1 cellular context compared by ENCODE assay signal in the genomic region with DNA sequence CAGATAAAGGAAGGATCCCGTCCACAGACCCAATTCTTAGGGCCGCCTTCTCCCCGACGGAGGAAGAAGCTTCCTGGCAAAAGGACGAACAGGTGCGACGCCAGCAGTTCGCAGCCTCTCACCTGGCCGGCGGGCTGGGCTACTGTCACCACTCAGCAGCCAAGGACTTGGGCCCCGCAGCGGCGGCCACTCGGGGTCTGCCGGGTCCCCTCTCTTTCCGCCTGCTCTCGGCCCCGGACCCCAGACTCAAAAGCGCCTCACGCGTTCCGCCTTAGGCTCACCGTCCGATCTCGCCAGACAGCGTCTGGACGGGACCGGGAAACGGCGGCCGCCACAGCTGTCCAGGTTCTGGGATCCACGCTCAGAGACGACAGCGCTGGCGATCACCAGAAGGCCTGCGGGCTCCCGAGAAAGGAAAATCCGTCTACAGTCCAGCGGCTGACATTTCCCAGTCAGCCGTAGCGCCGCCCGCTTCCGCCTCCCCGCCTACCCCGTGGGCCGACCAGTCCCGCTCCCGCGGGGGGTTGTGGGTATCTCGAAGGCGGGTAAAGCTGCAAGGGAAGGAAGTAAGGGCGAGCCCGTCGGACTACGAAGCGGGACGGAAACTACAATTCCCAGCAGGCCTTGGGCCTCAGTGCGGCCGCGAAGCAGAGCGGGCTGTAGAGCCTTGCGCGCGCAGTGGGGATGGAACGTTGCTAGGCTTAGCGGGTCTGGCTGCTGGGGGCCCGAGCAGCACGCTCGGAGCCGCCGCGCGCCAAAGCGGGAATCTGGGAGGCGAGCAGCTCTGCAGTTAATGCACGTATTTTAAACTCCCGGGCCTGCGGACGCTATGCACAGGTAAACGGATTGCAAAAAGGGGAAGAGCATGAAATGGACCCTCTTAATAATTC.
TF ChIP-seq lines count a peak whose summit lies in the region.

LMBRD2 (minus strand) TSS at position 454 of the 890 bp plus-strand sequence. CDS start 8,538 bp downstream, outside the sequence.
SKP2 (plus strand) TSS at position 678 of the 890 bp plus-strand sequence; CDS start at position 830, 152 bp downstream.

TF ChIP-seq in K562, 482 proteins besides CTCF, POLR2A, EP300 and RAD21 (continued from another document and continues in another):
- TF ChIP-seq, protein P1, sequence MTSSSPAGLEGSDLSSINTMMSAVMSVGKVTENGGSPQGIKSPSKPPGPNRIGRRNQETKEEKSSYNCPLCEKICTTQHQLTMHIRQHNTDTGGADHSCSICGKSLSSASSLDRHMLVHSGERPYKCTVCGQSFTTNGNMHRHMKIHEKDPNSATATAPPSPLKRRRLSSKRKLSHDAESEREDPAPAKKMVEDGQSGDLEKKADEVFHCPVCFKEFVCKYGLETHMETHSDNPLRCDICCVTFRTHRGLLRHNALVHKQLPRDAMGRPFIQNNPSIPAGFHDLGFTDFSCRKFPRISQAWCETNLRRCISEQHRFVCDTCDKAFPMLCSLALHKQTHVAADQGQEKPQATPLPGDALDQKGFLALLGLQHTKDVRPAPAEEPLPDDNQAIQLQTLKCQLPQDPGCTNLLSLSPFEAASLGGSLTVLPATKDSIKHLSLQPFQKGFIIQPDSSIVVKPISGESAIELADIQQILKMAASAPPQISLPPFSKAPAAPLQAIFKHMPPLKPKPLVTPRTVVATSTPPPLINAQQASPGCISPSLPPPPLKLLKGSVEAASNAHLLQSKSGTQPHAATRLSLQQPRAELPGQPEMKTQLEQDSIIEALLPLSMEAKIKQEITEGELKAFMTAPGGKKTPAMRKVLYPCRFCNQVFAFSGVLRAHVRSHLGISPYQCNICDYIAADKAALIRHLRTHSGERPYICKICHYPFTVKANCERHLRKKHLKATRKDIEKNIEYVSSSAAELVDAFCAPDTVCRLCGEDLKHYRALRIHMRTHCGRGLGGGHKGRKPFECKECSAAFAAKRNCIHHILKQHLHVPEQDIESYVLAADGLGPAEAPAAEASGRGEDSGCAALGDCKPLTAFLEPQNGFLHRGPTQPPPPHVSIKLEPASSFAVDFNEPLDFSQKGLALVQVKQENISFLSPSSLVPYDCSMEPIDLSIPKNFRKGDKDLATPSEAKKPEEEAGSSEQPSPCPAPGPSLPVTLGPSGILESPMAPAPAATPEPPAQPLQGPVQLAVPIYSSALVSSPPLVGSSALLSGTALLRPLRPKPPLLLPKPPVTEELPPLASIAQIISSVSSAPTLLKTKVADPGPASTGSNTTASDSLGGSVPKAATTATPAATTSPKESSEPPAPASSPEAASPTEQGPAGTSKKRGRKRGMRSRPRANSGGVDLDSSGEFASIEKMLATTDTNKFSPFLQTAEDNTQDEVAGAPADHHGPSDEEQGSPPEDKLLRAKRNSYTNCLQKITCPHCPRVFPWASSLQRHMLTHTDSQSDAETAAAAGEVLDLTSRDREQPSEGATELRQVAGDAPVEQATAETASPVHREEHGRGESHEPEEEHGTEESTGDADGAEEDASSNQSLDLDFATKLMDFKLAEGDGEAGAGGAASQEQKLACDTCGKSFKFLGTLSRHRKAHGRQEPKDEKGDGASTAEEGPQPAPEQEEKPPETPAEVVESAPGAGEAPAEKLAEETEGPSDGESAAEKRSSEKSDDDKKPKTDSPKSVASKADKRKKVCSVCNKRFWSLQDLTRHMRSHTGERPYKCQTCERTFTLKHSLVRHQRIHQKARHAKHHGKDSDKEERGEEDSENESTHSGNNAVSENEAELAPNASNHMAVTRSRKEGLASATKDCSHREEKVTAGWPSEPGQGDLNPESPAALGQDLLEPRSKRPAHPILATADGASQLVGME (CRISPR knock-in tag; IDR thresholded peaks at IDR 0.05), result 0 out of 2 replicates have a peak, but pooled peaks have one; percentile 15
- TF ChIP-seq POLR2G (IDR thresholded peaks at IDR 0.05; ENCODE audit: low read depth, low read length) (peak; percentile 86), ILF3 (IDR thresholded peaks at IDR 0.05; ENCODE audit: borderline replicate concordance) (no peak), WHSC1 (IDR thresholded peaks at IDR 0.05; ENCODE audit: low read length) (peak; percentile 57), HCFC1 (IDR thresholded peaks at IDR 0.05; ENCODE audit: low read depth, low read length) (peak; percentile 99), SNIP1 (IDR thresholded peaks at IDR 0.05; ENCODE audit: low read depth) (no peak), NFYB (IDR thresholded peaks at IDR 0.05; ENCODE audit: extremely low read depth, insufficient read length) (no peak), CC2D1A (IDR thresholded peaks at IDR 0.05) (no peak), ZNF589 (CRISPR knock-in tag; IDR thresholded peaks at IDR 0.05; ENCODE audit: low read depth) (no peak; the same call in 1 of the 2 replicates), NFRKB (IDR thresholded peaks at IDR 0.05; ENCODE audit: low read depth) (no peak), POLR2AphosphoS5 (IDR thresholded peaks at IDR 0.05; ENCODE audit: control insufficient read depth, insufficient read depth, low read depth, low read length) (peak; percentile 76), SNRNP70 (optimal IDR thresholded peaks at IDR 0.05; ENCODE audit: low read depth, low read length) (no peak), FOXP4 (CRISPR knock-in tag; IDR thresholded peaks at IDR 0.05; ENCODE audit: borderline replicate concordance) (no peak), TEAD2 (tag; IDR thresholded peaks at IDR 0.05) (no peak), ZNF76 (CRISPR knock-in tag; IDR thresholded peaks at IDR 0.05; ENCODE audit: borderline replicate concordance) (peak; percentile 78; the same call in 1 of the 2 replicates), GABPB2 (CRISPR knock-in tag; conservative IDR thresholded peaks at IDR 0.05) (no peak), TEAD4 (IDR thresholded peaks at IDR 0.05; ENCODE audit: low read length) (0 out of 2 replicates have a peak, but pooled peaks have one; percentile 4), TEAD4 (CRISPR knock-in tag; IDR thresholded peaks at IDR 0.05; ENCODE audit: borderline replicate concordance) (no peak), ZNF24 (IDR thresholded peaks at IDR 0.05) (no peak), CTBP1 (IDR thresholded peaks at IDR 0.05; ENCODE audit: borderline replicate concordance) (peak; percentile 72), KLF6 (CRISPR knock-in tag; IDR thresholded peaks at IDR 0.05; ENCODE audit: borderline replicate concordance) (no peak), SMAD2 (IDR thresholded peaks at IDR 0.05; ENCODE audit: low read depth, low read length) (no peak), NUFIP1 (IDR thresholded peaks at IDR 0.05; ENCODE audit: partially characterized antibody) (no peak), RB1 (IDR thresholded peaks at IDR 0.05; ENCODE audit: low read depth) (peak; percentile 87; the same call in 1 of the 2 replicates), FOXM1 (IDR thresholded peaks at IDR 0.05; ENCODE audit: low read depth) (no peak), FOXM1 (CRISPR knock-in tag; IDR thresholded peaks at IDR 0.05; ENCODE audit: low read depth) (no peak), ZNF212 (CRISPR knock-in tag; IDR thresholded peaks at IDR 0.05) (no peak), ATF1 (CRISPR knock-in tag; IDR thresholded peaks at IDR 0.05) (no peak), ATF1 (tag; IDR thresholded peaks at IDR 0.05) (peak; percentile 60), ZC3H4 (CRISPR knock-in tag; IDR thresholded peaks at IDR 0.05; ENCODE audit: borderline replicate concordance) (no peak; the same call in 1 of the 2 replicates), FOXA3 (CRISPR knock-in tag; conservative IDR thresholded peaks at IDR 0.05 in 1 of 2, IDR thresholded peaks at IDR 0.05 in 1 of 2) (0 out of 4 replicates have a peak, but pooled peaks of 1 of the 2 experiments have one; percentile 18), ZBTB7A (IDR thresholded peaks at IDR 0.05; ENCODE audit: borderline replicate concordance, control insufficient read depth, low read depth, low read length) (peak; percentile 9; the same call in 1 of the 2 replicates), SP2 (IDR thresholded peaks at IDR 0.05; ENCODE audit: extremely low read depth, low read depth, low read length, poor library complexity, severe bottlenecking) (no peak), SIN3B (IDR thresholded peaks at IDR 0.05; ENCODE audit: low read depth) (peak; percentile 75; the same call in 1 of the 2 replicates), ZNF133 (CRISPR knock-in tag; IDR thresholded peaks at IDR 0.05) (no peak), ZFP36 (IDR thresholded peaks at IDR 0.05; ENCODE audit: low read depth, low read length, partially characterized antibody) (no peak), MYC (IDR thresholded peaks at IDR 0.05; ENCODE audit: low read depth, low read length) (peak; percentile 87), MYC (CRISPR knock-in tag; IDR thresholded peaks at IDR 0.05; ENCODE audit: borderline replicate concordance, low read depth) (no peak), RFX7 (CRISPR knock-in tag; IDR thresholded peaks at IDR 0.05) (no peak), FOSL1 (tag; conservative IDR thresholded peaks at IDR 0.05) (no peak), RFX5 (IDR thresholded peaks at IDR 0.05; ENCODE audit: low read depth, low read length) (peak; percentile 12; the same call in 1 of the 2 replicates), ZNF175 (CRISPR knock-in tag; IDR thresholded peaks at IDR 0.05; ENCODE audit: low read depth) (no peak), PHTF2 (CRISPR knock-in tag; IDR thresholded peaks at IDR 0.05) (no peak), HDAC3 (IDR thresholded peaks at IDR 0.05; ENCODE audit: borderline replicate concordance, partially characterized antibody) (no peak)
- TF ChIP-seq, protein P2, sequence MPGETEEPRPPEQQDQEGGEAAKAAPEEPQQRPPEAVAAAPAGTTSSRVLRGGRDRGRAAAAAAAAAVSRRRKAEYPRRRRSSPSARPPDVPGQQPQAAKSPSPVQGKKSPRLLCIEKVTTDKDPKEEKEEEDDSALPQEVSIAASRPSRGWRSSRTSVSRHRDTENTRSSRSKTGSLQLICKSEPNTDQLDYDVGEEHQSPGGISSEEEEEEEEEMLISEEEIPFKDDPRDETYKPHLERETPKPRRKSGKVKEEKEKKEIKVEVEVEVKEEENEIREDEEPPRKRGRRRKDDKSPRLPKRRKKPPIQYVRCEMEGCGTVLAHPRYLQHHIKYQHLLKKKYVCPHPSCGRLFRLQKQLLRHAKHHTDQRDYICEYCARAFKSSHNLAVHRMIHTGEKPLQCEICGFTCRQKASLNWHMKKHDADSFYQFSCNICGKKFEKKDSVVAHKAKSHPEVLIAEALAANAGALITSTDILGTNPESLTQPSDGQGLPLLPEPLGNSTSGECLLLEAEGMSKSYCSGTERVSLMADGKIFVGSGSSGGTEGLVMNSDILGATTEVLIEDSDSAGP (CRISPR knock-in tag; IDR thresholded peaks at IDR 0.05), result no peak
- TF ChIP-seq, protein P3, sequence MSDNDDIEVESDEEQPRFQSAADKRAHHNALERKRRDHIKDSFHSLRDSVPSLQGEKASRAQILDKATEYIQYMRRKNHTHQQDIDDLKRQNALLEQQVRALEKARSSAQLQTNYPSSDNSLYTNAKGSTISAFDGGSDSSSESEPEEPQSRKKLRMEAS (CRISPR knock-in tag; IDR thresholded peaks at IDR 0.05), result peak; percentile 70; the same call in 1 of the 2 replicates
- TF ChIP-seq, protein P4, sequence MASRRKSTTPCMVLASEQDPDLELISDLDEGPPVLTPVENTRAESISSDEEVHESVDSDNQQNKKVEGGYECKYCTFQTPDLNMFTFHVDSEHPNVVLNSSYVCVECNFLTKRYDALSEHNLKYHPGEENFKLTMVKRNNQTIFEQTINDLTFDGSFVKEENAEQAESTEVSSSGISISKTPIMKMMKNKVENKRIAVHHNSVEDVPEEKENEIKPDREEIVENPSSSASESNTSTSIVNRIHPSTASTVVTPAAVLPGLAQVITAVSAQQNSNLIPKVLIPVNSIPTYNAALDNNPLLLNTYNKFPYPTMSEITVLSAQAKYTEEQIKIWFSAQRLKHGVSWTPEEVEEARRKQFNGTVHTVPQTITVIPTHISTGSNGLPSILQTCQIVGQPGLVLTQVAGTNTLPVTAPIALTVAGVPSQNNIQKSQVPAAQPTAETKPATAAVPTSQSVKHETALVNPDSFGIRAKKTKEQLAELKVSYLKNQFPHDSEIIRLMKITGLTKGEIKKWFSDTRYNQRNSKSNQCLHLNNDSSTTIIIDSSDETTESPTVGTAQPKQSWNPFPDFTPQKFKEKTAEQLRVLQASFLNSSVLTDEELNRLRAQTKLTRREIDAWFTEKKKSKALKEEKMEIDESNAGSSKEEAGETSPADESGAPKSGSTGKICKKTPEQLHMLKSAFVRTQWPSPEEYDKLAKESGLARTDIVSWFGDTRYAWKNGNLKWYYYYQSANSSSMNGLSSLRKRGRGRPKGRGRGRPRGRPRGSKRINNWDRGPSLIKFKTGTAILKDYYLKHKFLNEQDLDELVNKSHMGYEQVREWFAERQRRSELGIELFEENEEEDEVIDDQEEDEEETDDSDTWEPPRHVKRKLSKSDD (conservative IDR thresholded peaks at IDR 0.05; ENCODE audit: low read length), result no peak
- TF ChIP-seq, protein P5, sequence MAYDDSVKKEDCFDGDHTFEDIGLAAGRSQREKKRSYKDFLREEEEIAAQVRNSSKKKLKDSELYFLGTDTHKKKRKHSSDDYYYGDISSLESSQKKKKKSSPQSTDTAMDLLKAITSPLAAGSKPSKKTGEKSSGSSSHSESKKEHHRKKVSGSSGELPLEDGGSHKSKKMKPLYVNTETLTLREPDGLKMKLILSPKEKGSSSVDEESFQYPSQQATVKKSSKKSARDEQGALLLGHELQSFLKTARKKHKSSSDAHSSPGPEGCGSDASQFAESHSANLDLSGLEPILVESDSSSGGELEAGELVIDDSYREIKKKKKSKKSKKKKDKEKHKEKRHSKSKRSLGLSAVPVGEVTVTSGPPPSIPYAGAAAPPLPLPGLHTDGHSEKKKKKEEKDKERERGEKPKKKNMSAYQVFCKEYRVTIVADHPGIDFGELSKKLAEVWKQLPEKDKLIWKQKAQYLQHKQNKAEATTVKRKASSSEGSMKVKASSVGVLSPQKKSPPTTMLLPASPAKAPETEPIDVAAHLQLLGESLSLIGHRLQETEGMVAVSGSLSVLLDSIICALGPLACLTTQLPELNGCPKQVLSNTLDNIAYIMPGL (CRISPR knock-in tag; IDR thresholded peaks at IDR 0.05), result peak; percentile 71
